In the genomic region with DNA sequence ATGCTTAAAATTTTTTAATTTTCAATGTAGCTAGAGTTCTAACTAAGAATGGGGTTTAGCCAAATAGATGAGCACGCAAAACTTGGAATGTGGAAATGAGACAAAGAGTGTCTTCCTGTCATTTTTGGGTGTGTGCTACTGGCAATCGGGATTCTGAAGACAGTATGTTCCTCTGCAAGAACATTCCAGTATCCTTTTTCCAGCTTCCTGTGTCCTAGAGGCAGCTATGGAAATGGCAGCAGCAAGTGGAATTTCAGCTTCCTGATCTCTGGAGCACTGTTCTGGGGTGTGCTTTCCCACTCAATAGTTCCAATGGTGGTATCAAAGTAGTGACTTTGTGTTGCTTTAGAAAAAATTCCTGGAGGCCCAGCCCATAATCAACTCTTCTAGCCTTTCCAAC, we compare ENCODE assay signal across 19 cellular contexts.
DNase-seq lines count a peak whose midpoint lies in the region; ATAC-seq, FAIRE-seq and TF ChIP-seq lines count a peak whose summit lies in the region.
"Had no signal": no experiment of that assay in that cellular context is flagged by ENCODE, and none has a peak within 500 bp of the region (broad histone marks: within the 10 kb centered on the region; RNA-seq: fewer than 3 reads in every experiment).

No MANE protein-coding gene starts in this region.

- peak overlapping the region; percentile 83 for H2BK120ac ChIP-seq in IMR-90 (ENCODE audit: low read depth, low read length)
- H2BK120ac ChIP-seq in mesendoderm (ENCODE audit: low read depth, low read length), result no peak overlapping the region

- peak overlapping the region; percentile 80 for H2BK20ac ChIP-seq in IMR-90 (ENCODE audit: low read depth, low read length)

- H3K4ac ChIP-seq in IMR-90 (ENCODE audit: low read depth, low read length) (peak overlapping the region; percentile 81), mesendoderm (ENCODE audit: low read depth, low read length) (no peak overlapping the region)

- no peaks in the 10 kb centered on the region for H3K9me1 ChIP-seq in IMR-90 (ENCODE audit: insufficient read depth, low read length)
- no peaks in the 10 kb centered on the region for H3K9me1 ChIP-seq in endothelial cell of umbilical vein (replicated peaks; ENCODE audit: control insufficient read depth, extremely low read depth, insufficient read depth, low read length)

- no peak overlapping the region for H3K4me2 ChIP-seq in IMR-90 (ENCODE audit: low read depth, low read length)
- no peak overlapping the region for H3K4me2 ChIP-seq in endothelial cell of umbilical vein (ENCODE audit: insufficient read depth, low read length)
- H3K4me2 ChIP-seq in mesendoderm (ENCODE audit: low read length), result no peak overlapping the region

- DNase-seq in AG20443 (ENCODE audit: low spot score) (peak; percentile 28), IMR-90 (no peak), endothelial cell of umbilical vein (ENCODE audit: low read depth, low spot score) (peak; percentile 35), mesendoderm (peak; percentile 46), suprapubic skin (ENCODE audit: low spot score in 2 of 2) (no peak), NCI-H2171 treated with DMSO at 0.1 percent for 48 hours (lab: John Stamatoyannopoulos, UW) (no peak), natural killer cell (no peak), islet precursor cell (no peak)
- DNase-seq: activated CD4-positive, alpha-beta T cell treated with anti-CD3 and anti-CD28 coated beads, Interleukin-2, amount 50 U/mL, for 48 hours; activated naive CD8-positive, alpha-beta T cell treated with anti-CD3 and anti-CD28 coated beads, Interleukin-2, amount 50 U/mL, for 24 hours; DND-41; NCI-H1436 treated with DMSO at 0.1 percent for 48 hours; NCI-H446 treated with DMSO at 0.1 percent for 48 hours; nucleus accumbens; stimulated activated naive B cell treated with anti-CD40 and anti-IgM and Interleukin-4, amounts not matched to agents 10 μg/mL and 1 μg/mL and 100 μg/mL, for 72 hours had no signal

- no peaks in the 10 kb centered on the region for H3K79me2 ChIP-seq in endothelial cell of umbilical vein (ENCODE audit: control insufficient read depth, insufficient read depth, low read length)
- no peaks in the 10 kb centered on the region for H3K79me2 ChIP-seq in mesendoderm (ENCODE audit: control insufficient read depth, insufficient read depth, low read length)

- peaks cover 0 to 6% of the 10 kb centered on the region in 2 donors for H3K9me3 Mint-ChIP-seq in natural killer cell

- H3K56ac ChIP-seq in IMR-90 (ENCODE audit: extremely low read depth, insufficient read depth, low read length) (no peak overlapping the region), mesendoderm (ENCODE audit: low read length) (no peak overlapping the region)

- H2AK5ac ChIP-seq in IMR-90 (ENCODE audit: low read depth, low read length) (peak overlapping the region; percentile 13; the same call in 1 of the 2 replicates), mesendoderm (ENCODE audit: low read length) (no peak overlapping the region)

- H3K36me3 Mint-ChIP-seq in natural killer cell, result no peaks in the 10 kb centered on the region

- H3K36me3 ChIP-seq in IMR-90 (ENCODE audit: control insufficient read depth, insufficient read depth, low read length) (peaks cover 2% of the 10 kb centered on the region; the same call in 1 of the 2 replicates), endothelial cell of umbilical vein (ENCODE audit: control insufficient read depth in 2 of 2, extremely low read depth in 1 of 2, insufficient read depth in 2 of 2, low read length in 2 of 2) (no peaks in the 10 kb centered on the region), mesendoderm (ENCODE audit: control insufficient read depth, insufficient read depth, low read length) (no peaks in the 10 kb centered on the region), suprapubic skin (no peaks in the 10 kb centered on the region)

- TF ChIP-seq CTCF in IMR-90 (conservative IDR thresholded peaks at IDR 0.05; ENCODE audit: low read depth, low read length) (no peak), endothelial cell of umbilical vein (IDR thresholded peaks at IDR 0.05; ENCODE audit: extremely low read depth in 1 of 2, insufficient read depth in 1 of 2, low read depth in 1 of 2, low read length in 2 of 2) (peak; percentile 16 to 28), suprapubic skin (IDR thresholded peaks at IDR 0.05) (peak in 1 of 2 donors; percentile 32), natural killer cell (IDR thresholded peaks at IDR 0.05) (no peak)

- peaks cover 2% of the 10 kb centered on the region; the same call in 1 of the 2 replicates for H3K4me1 ChIP-seq in IMR-90 (ENCODE audit: control insufficient read depth, insufficient read depth, low read length)
- H3K4me1 ChIP-seq in endothelial cell of umbilical vein (ENCODE audit: control insufficient read depth, extremely low read depth, insufficient read depth, low read length), result peaks cover 21% of the 10 kb centered on the region
- H3K4me1 ChIP-seq in mesendoderm (ENCODE audit: control insufficient read depth, low read depth, low read length), result no peaks in the 10 kb centered on the region
- peaks cover 6% of the 10 kb centered on the region for H3K4me1 ChIP-seq in suprapubic skin

- H4K5ac ChIP-seq in IMR-90 (ENCODE audit: low read depth, low read length) (peak overlapping the region; percentile 21; the same call in 1 of the 2 replicates), mesendoderm (ENCODE audit: low read length) (no peak overlapping the region)

- H2BK15ac ChIP-seq in IMR-90 (ENCODE audit: low read depth, low read length) (peak overlapping the region; percentile 91; the same call in 1 of the 3 replicates), mesendoderm (replicated peaks; ENCODE audit: low read depth) (no peak overlapping the region)

- CTCF ChIA-PET in IMR-90 (lab: Yijun Ruan, JAX) (interaction anchor here (0.8 to 1.2 kb wide), 3 partner anchors 13 to 85 kb away, joined by 3 read pairs; no protein-coding TSS in a partner anchor), endothelial cell of umbilical vein (lab: Charles Lee) (interaction anchor here (1.3 kb wide), 2 partner anchors 362 to 492 kb away, joined by 3 to 5 read pairs; no protein-coding TSS in a partner anchor)

- WGBS in IMR-90 (ENCODE audit: extremely low coverage in 2 of 2, insufficient read length in 1 of 2), 2 experiments, result no CpG with 5 or more reads among the region's 2 CpGs
- no CpG with 5 or more reads among the region's 2 CpGs for WGBS in mesendoderm (ENCODE audit: extremely low coverage, insufficient coverage, low lambda C conversion rate)
- WGBS in suprapubic skin, result 44% methylated on average over 2 of the region's 2 CpGs

- H4K20me1 ChIP-seq in IMR-90 (ENCODE audit: insufficient read depth, low read length) (no peaks in the 10 kb centered on the region), endothelial cell of umbilical vein (replicated peaks; ENCODE audit: control insufficient read depth, extremely low read depth, insufficient read depth, low read length) (no peaks in the 10 kb centered on the region)

- H3K9me3 ChIP-seq in IMR-90 (ENCODE audit: control insufficient read depth, insufficient read depth, low read length), result peaks cover 10% of the 10 kb centered on the region
- no peaks in the 10 kb centered on the region for H3K9me3 ChIP-seq in endothelial cell of umbilical vein (replicated peaks; ENCODE audit: control insufficient read depth, insufficient read depth, low read length)
- H3K9me3 ChIP-seq in suprapubic skin, result peaks cover 6% of the 10 kb centered on the region

- H2BK5ac ChIP-seq in IMR-90 (ENCODE audit: low read depth, low read length, poor library complexity, severe bottlenecking) (peak overlapping the region; percentile 38), mesendoderm (ENCODE audit: low read length) (no peak overlapping the region)

- no peak for FAIRE-seq in endothelial cell of umbilical vein (lab: Jason Lieb, UNC)
- FAIRE-seq: colon had no signal

- BruUV-seq in IMR-90 (replicated peaks; lab: Mats Ljungman, UMichigan), result no TSS peak
- BruUV-seq in endothelial cell of umbilical vein (replicated peaks; lab: Mats Ljungman, UMichigan), result no TSS peak

- dilution Hi-C loops in IMR-90 (cut with HindIII; ENCODE audit: low sequenced_read_pairs, unreplicated experiment) (no loop called here), endothelial cell of umbilical vein (cut with MboI; ENCODE audit: extremely low pct_ligation_motif_present, low sequenced_read_pairs) (no loop called here)

- H3K4me3 ChIP-seq in IMR-90 (ENCODE audit: insufficient read depth, low read depth, low read length) (no peak overlapping the region), endothelial cell of umbilical vein (replicated peaks in 1 of 3; ENCODE audit: insufficient read depth in 1 of 3, low read depth in 1 of 3, low read length in 3 of 3) (no peak overlapping the region), mesendoderm (ENCODE audit: low read length) (no peak overlapping the region), suprapubic skin (no peak overlapping the region)
- H3K4me3 ChIP-seq: skin epidermis had no signal

- no peak for ATAC-seq in IMR-90 (ENCODE audit: low read depth)
- no peak for ATAC-seq in natural killer cell
- ATAC-seq: activated naive CD8-positive, alpha-beta T cell treated with anti-CD3 and anti-CD28 coated beads, Interleukin-2, amount 50 U/mL, for 24 hours; SK-N-SH treated with all-trans-retinoic acid at 6 μM for 48 hours; stimulated activated naive B cell treated with anti-CD40 and anti-IgM and Interleukin-4, amounts not matched to agents 10 μg/mL and 1 μg/mL and 100 μg/mL, for 72 hours had no signal

- no peak overlapping the region for H2AFZ ChIP-seq in IMR-90 (replicated peaks; ENCODE audit: low read length, poor library complexity)
- H2AFZ ChIP-seq in endothelial cell of umbilical vein (ENCODE audit: low read depth, low read length), result no peak overlapping the region

- no peak for TF ChIP-seq EP300 in suprapubic skin (IDR thresholded peaks at IDR 0.05)

- H3K4me1 Mint-ChIP-seq in natural killer cell, result no peaks in the 10 kb centered on the region
- H3K4me1 Mint-ChIP-seq: activated naive CD8-positive, alpha-beta T cell treated with anti-CD3 and anti-CD28 coated beads, Interleukin-2, amount 50 U/mL, for 24 hours had no signal

- no peak overlapping the region for H3K27ac Mint-ChIP-seq in natural killer cell
- H3K27ac Mint-ChIP-seq: activated naive CD8-positive, alpha-beta T cell treated with anti-CD3 and anti-CD28 coated beads, Interleukin-2, amount 50 U/mL, for 24 hours; stimulated activated naive B cell treated with anti-CD40 and anti-IgM and Interleukin-4, amounts not matched to agents 10 μg/mL and 1 μg/mL and 100 μg/mL, for 72 hours had no signal

- TF ChIP-seq POLR2A in IMR-90 (IDR thresholded peaks at IDR 0.05; ENCODE audit: low read depth, low read length) (no peak), endothelial cell of umbilical vein (IDR thresholded peaks at IDR 0.05; ENCODE audit: low read depth, low read length) (no peak), suprapubic skin (IDR thresholded peaks at IDR 0.05) (no peak)

- H3K23ac ChIP-seq in IMR-90 (ENCODE audit: low read depth, low read length), result no peak overlapping the region; the same call in 1 of the 2 replicates
- no peak overlapping the region for H3K23ac ChIP-seq in mesendoderm (ENCODE audit: low read length)

- no peak for TF ChIP-seq RAD21 in IMR-90 (IDR thresholded peaks at IDR 0.05; ENCODE audit: low read length)

- no peak overlapping the region for H3K4me3 Mint-ChIP-seq in natural killer cell
- H3K4me3 Mint-ChIP-seq: activated naive CD8-positive, alpha-beta T cell treated with anti-CD3 and anti-CD28 coated beads, Interleukin-2, amount 50 U/mL, for 24 hours; stimulated activated naive B cell treated with anti-CD40 and anti-IgM and Interleukin-4, amounts not matched to agents 10 μg/mL and 1 μg/mL and 100 μg/mL, for 72 hours had no signal

- intact Hi-C loops in IMR-90 (cut with micrococcal nuclease) (no loop called here), endothelial cell of umbilical vein (cut with micrococcal nuclease) (loop anchor here (5.0 kb wide), 5 partner anchors 81 to 696 kb away; a partner anchor contains a TSS), natural killer cell (cut with micrococcal nuclease) (no loop called here)

- in situ Hi-C loops in IMR-90 (cut with MboI; ENCODE audit: low sequenced_read_pairs), result no loop called here

- H3K27me3 ChIP-seq in IMR-90 (ENCODE audit: control insufficient read depth, insufficient read depth, low read length) (no peaks in the 10 kb centered on the region), endothelial cell of umbilical vein (ENCODE audit: control insufficient read depth in 2 of 2, insufficient read depth in 2 of 2, low read length in 2 of 2) (no peaks in the 10 kb centered on the region), mesendoderm (ENCODE audit: insufficient read depth, low read length, poor library complexity) (no peaks in the 10 kb centered on the region), suprapubic skin (no peaks in the 10 kb centered on the region)

- H3K27ac ChIP-seq in IMR-90 (ENCODE audit: insufficient read depth, low read length) (peak overlapping the region; percentile 6; the same call in 1 of the 2 replicates), endothelial cell of umbilical vein (ENCODE audit: insufficient read depth, low read depth, low read length) (peak overlapping the region; percentile 66), mesendoderm (ENCODE audit: low read depth, low read length) (no peak overlapping the region), suprapubic skin (no peak overlapping the region)
- H3K27ac ChIP-seq: HL-60, skin epidermis had no signal

- peak overlapping the region; percentile 80 for H4K91ac ChIP-seq in IMR-90 (ENCODE audit: insufficient read depth, low read depth, low read length)

- H3K79me1 ChIP-seq in IMR-90 (ENCODE audit: low read depth in 1 of 2, low read length in 2 of 2) (no peaks in the 10 kb centered on the region), mesendoderm (ENCODE audit: low read length) (no peaks in the 10 kb centered on the region)

- H4K8ac ChIP-seq in IMR-90 (ENCODE audit: low read depth in 2 of 2, low read length in 2 of 2) (peak overlapping the region; percentile 28 to 89), mesendoderm (ENCODE audit: low read depth, low read length) (no peak overlapping the region)

- POLR2A ChIA-PET in IMR-90 (lab: Charles Lee; ENCODE audit: unreplicated experiment) (no interaction called here), endothelial cell of umbilical vein (lab: Charles Lee) (interaction anchor here (0.5 to 0.6 kb wide), 2 partner anchors 108 to 573 kb away, joined by 3 read pairs; no protein-coding TSS in a partner anchor)

- peak overlapping the region; percentile 44; the same call in 1 of the 2 replicates for H3K14ac ChIP-seq in IMR-90 (replicated peaks; ENCODE audit: low read depth, low read length)

- H3K27me3 Mint-ChIP-seq in natural killer cell (ENCODE audit: low read depth in 2 of 2), result no peaks in the 10 kb centered on the region
- H3K27me3 Mint-ChIP-seq: activated naive CD8-positive, alpha-beta T cell treated with anti-CD3 and anti-CD28 coated beads, Interleukin-2, amount 50 U/mL, for 24 hours; stimulated activated naive B cell treated with anti-CD40 and anti-IgM and Interleukin-4, amounts not matched to agents 10 μg/mL and 1 μg/mL and 100 μg/mL, for 72 hours had no signal

- H2AK9ac ChIP-seq in IMR-90 (replicated peaks; ENCODE audit: low read depth, low read length, poor library complexity), result no peak overlapping the region

- no peak overlapping the region for H3K9ac ChIP-seq in IMR-90 (ENCODE audit: low read depth, low read length)
- no peak overlapping the region for H3K9ac ChIP-seq in endothelial cell of umbilical vein (replicated peaks; ENCODE audit: extremely low read depth, insufficient read depth, low read length)
- no peak overlapping the region for H3K9ac ChIP-seq in mesendoderm (ENCODE audit: low read length)

- H3K18ac ChIP-seq in IMR-90 (ENCODE audit: low read depth, low read length) (peak overlapping the region; percentile 87; the same call in 1 of the 2 replicates), mesendoderm (ENCODE audit: low read length) (no peak overlapping the region)

Comparison
In these comparisons a context has a peak if more than half of its experiments do, and no peak if none do; other contexts are left out.
1. DNase-seq: peak in AG20443 (single experiment), endothelial cell of umbilical vein (single experiment) and mesendoderm (single experiment); none in IMR-90 (single experiment), suprapubic skin (0 of 2), NCI-H2171 treated with DMSO at 0.1 percent for 48 hours (single experiment), natural killer cell (single experiment) and islet precursor cell (single experiment).
2. H3K27ac ChIP-seq: peak in IMR-90 (single experiment) and endothelial cell of umbilical vein (single experiment); none in mesendoderm (single experiment) and suprapubic skin (single experiment).
3. CTCF ChIP-seq: peak in endothelial cell of umbilical vein (2 of 2); none in IMR-90 (single experiment) and natural killer cell (single experiment).